In genomic region chr9:37575511-37575914, GRCh38 we compare ENCODE assay signal across 8 cellular contexts. TPM values are rescaled to one million over a fixed set of nuclear protein-coding genes. Genes with fewer than 3 reads are reported as not detected.
DNase-seq lines count a peak whose midpoint lies in the region; ATAC-seq and TF ChIP-seq lines count a peak whose summit lies in the region.

No MANE protein-coding gene starts in this region.

- H4K20me1 ChIP-seq in mammary epithelial cell (ENCODE audit: insufficient read depth, low read length): no peaks in the 10 kb centered on the region

- peak overlapping the region in 1 of 3 donors; percentile 67 for H3K27ac Mint-ChIP-seq in CD4-positive, CD25-positive, alpha-beta regulatory T cell

- no peaks in the 10 kb centered on the region for H3K9me3 ChIP-seq in CD4-positive, CD25-positive, alpha-beta regulatory T cell (ENCODE audit: control insufficient read depth in 2 of 2, low read length in 2 of 2)
- no peaks in the 10 kb centered on the region for H3K9me3 ChIP-seq in HUES6 (ENCODE audit: control insufficient read depth, insufficient read depth, low read depth, low read length)
- no peaks in the 10 kb centered on the region for H3K9me3 ChIP-seq in mammary epithelial cell (replicated peaks; ENCODE audit: insufficient read depth, low read length)
- H3K9me3 ChIP-seq in lung (ENCODE audit: control insufficient read depth in 2 of 2, insufficient read depth in 1 of 2, low read length in 1 of 2): no peaks in the 10 kb centered on the region
- no peaks in the 10 kb centered on the region for H3K9me3 ChIP-seq in upper lobe of left lung

- no peak for TF ChIP-seq EP300 in upper lobe of left lung (IDR thresholded peaks at IDR 0.05)

- H3K4me3 Mint-ChIP-seq in CD4-positive, CD25-positive, alpha-beta regulatory T cell: peak overlapping the region; percentile 80 to 91 (median 83)

- no peaks in the 10 kb centered on the region for H3K27me3 ChIP-seq in CD4-positive, CD25-positive, alpha-beta regulatory T cell (ENCODE audit: control insufficient read depth, insufficient read depth, low read length)
- H3K27me3 ChIP-seq in HUES6 (ENCODE audit: control insufficient read depth, insufficient read depth, low read length): no peaks in the 10 kb centered on the region
- no peaks in the 10 kb centered on the region for H3K27me3 ChIP-seq in mammary epithelial cell (ENCODE audit: insufficient read depth, low read length)
- no peaks in the 10 kb centered on the region for H3K27me3 ChIP-seq in lung (ENCODE audit: control insufficient read depth, insufficient read depth)
- H3K27me3 ChIP-seq in upper lobe of left lung: no peaks in the 10 kb centered on the region

- H3K36me3 ChIP-seq in CD4-positive, CD25-positive, alpha-beta regulatory T cell (ENCODE audit: control insufficient read depth, insufficient read depth, low read length): no peaks in the 10 kb centered on the region
- H3K36me3 ChIP-seq in HUES6 (ENCODE audit: control insufficient read depth, insufficient read depth, low read length) (0 out of 2 replicates have a peak, but pooled peaks cover 3% of the 10 kb centered on the region), mammary epithelial cell (ENCODE audit: insufficient read depth, low read length) (peaks cover under 1% of the 10 kb centered on the region), lung (ENCODE audit: control insufficient read depth in 2 of 2, insufficient read depth in 2 of 2, low read length in 2 of 2) (peaks cover 0 to under 1% of the 10 kb centered on the region in 2 donors), upper lobe of left lung (no peaks in the 10 kb centered on the region)

- H3K27ac ChIP-seq in CD4-positive, CD25-positive, alpha-beta regulatory T cell (ENCODE audit: insufficient read depth, low read length, poor library complexity, severe bottlenecking): no peak overlapping the region
- H3K27ac ChIP-seq in HUES6 (ENCODE audit: low read depth, low read length): peak overlapping the region; percentile 36; the same call in 1 of the 2 replicates
- H3K27ac ChIP-seq in mammary epithelial cell (ENCODE audit: insufficient read depth, low read depth, low read length): peak overlapping the region; percentile 46
- H3K27ac ChIP-seq in lung (ENCODE audit: low read depth in 1 of 2, low read length in 1 of 2): peak overlapping the region in 1 of 2 donors; percentile 85
- H3K27ac ChIP-seq in upper lobe of left lung: peak overlapping the region; percentile 61 to 86 (median 80)

- in situ Hi-C loops in mammary epithelial cell (cut with MboI; ENCODE audit: low sequenced_read_pairs in 2 of 2): loop anchor here (25.0 kb wide), 3 partner anchors 162 to 312 kb away; partner anchors contain the start of gene EXOSC3 (in 1 of the 2)

- H3K9ac ChIP-seq in HUES6 (ENCODE audit: low read length) (peak overlapping the region; percentile 81), mammary epithelial cell (ENCODE audit: insufficient read depth, low read length) (no peak overlapping the region)

- WGBS in mammary epithelial cell (ENCODE audit: low coverage, missing lambda C conversion rate): 48% methylated on average over 3 of the region's 5 CpGs
- 11 to 18% methylated on average over 5 of the region's 5 CpGs for WGBS in lung, 2 donors
- 7 to 9% methylated on average over 4 to 5 of the region's 5 CpGs for WGBS in upper lobe of left lung, 2 donors

- peaks cover 24% of the 10 kb centered on the region for H3K27me3 Mint-ChIP-seq in CD4-positive, CD25-positive, alpha-beta regulatory T cell

- dilution Hi-C loops in mammary epithelial cell (cut with HindIII; ENCODE audit: low sequenced_read_pairs): loop anchor here (5.0 kb wide), 2 partner anchors 88 to 102 kb away; partner anchors contain the start of gene POLR1E

- no peak for TF ChIP-seq POLR2A in upper lobe of left lung (IDR thresholded peaks at IDR 0.05)

- BruUV-seq in mammary epithelial cell (replicated peaks; lab: Mats Ljungman, UMichigan): no TSS peak

- peak overlapping the region; percentile 98 for H3K4me2 ChIP-seq in mammary epithelial cell (ENCODE audit: insufficient read depth, low read depth, low read length)

- CTCF ChIA-PET in mammary epithelial cell (lab: Charles Lee; ENCODE audit: low non-redundant PET): no interaction called here

- intact Hi-C loops in mammary epithelial cell (cut with micrococcal nuclease): no loop called here

- H3K9me3 Mint-ChIP-seq in CD4-positive, CD25-positive, alpha-beta regulatory T cell: peaks cover 0 to 2% (median 0%) of the 10 kb centered on the region in 7 donors

- H3K4me1 ChIP-seq in CD4-positive, CD25-positive, alpha-beta regulatory T cell (ENCODE audit: control insufficient read depth, insufficient read depth, low read length, poor library complexity, severe bottlenecking): peaks cover 11% of the 10 kb centered on the region
- H3K4me1 ChIP-seq in HUES6 (ENCODE audit: control insufficient read depth, insufficient read depth, low read length) (peaks cover 37% of the 10 kb centered on the region), mammary epithelial cell (ENCODE audit: insufficient read depth, low read length) (peaks cover 11% of the 10 kb centered on the region), lung (ENCODE audit: control insufficient read depth in 2 of 2, insufficient read depth in 2 of 2, low read length in 2 of 2) (no peaks in the 10 kb centered on the region), upper lobe of left lung (peaks cover 2 to 26% (median 10%) of the 10 kb centered on the region in 4 donors)

- peak overlapping the region; percentile 51 for H3K4me3 ChIP-seq in CD4-positive, CD25-positive, alpha-beta regulatory T cell (ENCODE audit: low read depth, low read length)
- H3K4me3 ChIP-seq in HUES6 (ENCODE audit: low read depth, low read length): peak overlapping the region; percentile 92
- peak overlapping the region; percentile 77 to 84 (median 81) for H3K4me3 ChIP-seq in mammary epithelial cell (replicated peaks in 1 of 3; ENCODE audit: insufficient read depth in 1 of 3, low read depth in 2 of 3, low read length in 3 of 3)
- peak overlapping the region; percentile 81 for H3K4me3 ChIP-seq in lung
- H3K4me3 ChIP-seq in upper lobe of left lung: peak overlapping the region; percentile 74 to 90 (median 78)

- no peaks in the 10 kb centered on the region for H3K36me3 Mint-ChIP-seq in CD4-positive, CD25-positive, alpha-beta regulatory T cell

- H3K4me1 Mint-ChIP-seq in CD4-positive, CD25-positive, alpha-beta regulatory T cell: peaks cover 4 to 20% (median 12%) of the 10 kb centered on the region in 4 donors

- peak in 1 of 2 donors; percentile 25 for ATAC-seq in CD4-positive, CD25-positive, alpha-beta regulatory T cell (ENCODE audit: low read depth in 2 of 2)
- no peak for ATAC-seq in lung (ENCODE audit: insufficient read depth, low FRiP score)
- peak in 1 of 2 donors; percentile 29 for ATAC-seq in upper lobe of left lung (ENCODE audit: low FRiP score in 2 of 2)

- no peak for DNase-seq in CD4-positive, CD25-positive, alpha-beta regulatory T cell
- DNase-seq in GM20000 (ENCODE audit: low spot score) (peak; percentile 34), mammary epithelial cell (no peak), lung (ENCODE audit: low spot score) (no peak), upper lobe of left lung (no peak), GM10266 (ENCODE audit: extremely low spot score) (no peak), SIG-M5 treated with dmso at 0.1 percent for 504 hours (lab: John Stamatoyannopoulos, UW; ENCODE audit: unreplicated experiment) (no peak)

- TF ChIP-seq CTCF in GM20000 (IDR thresholded peaks at IDR 0.05; ENCODE audit: extremely low read depth, missing control alignments) (no peak), mammary epithelial cell (conservative IDR thresholded peaks at IDR 0.05 in 1 of 2, IDR thresholded peaks at IDR 0.05 in 1 of 2; ENCODE audit: extremely low read depth in 1 of 2, insufficient read depth in 1 of 2, low read depth in 1 of 2, low read length in 2 of 2) (no peak), lung (IDR thresholded peaks at IDR 0.05; ENCODE audit: control extremely low read depth, extremely low read depth) (no peak), upper lobe of left lung (IDR thresholded peaks at IDR 0.05) (no peak), GM10266 (IDR thresholded peaks at IDR 0.05; ENCODE audit: control insufficient read depth, insufficient read depth, low read depth, missing control alignments) (no peak)

- peak overlapping the region; percentile 91 for H2AFZ ChIP-seq in mammary epithelial cell (ENCODE audit: low read depth, low read length)

- peaks cover 28% of the 10 kb centered on the region for H3K79me2 ChIP-seq in mammary epithelial cell (ENCODE audit: insufficient read depth, low read length)

RNA-seq across cellular contexts. Expression of gene FBXO10, which starts 0.7 kb away (rescaled TPM):
- 2.4 TPM for total RNA-seq in CD4-positive, CD25-positive, alpha-beta regulatory T cell
- 1 to 10 TPM in 1 of 4 donors, under 1 TPM in 3; 0.40 to 1.0 (median 0.68) TPM for polyA plus RNA-seq in CD4-positive, CD25-positive, alpha-beta regulatory T cell
- total RNA-seq in mammary epithelial cell: 10 to 100 TPM in 1 of 2 donors, 1 to 10 TPM in 1; 3.7 to 11.8 TPM
- polyA plus RNA-seq in mammary epithelial cell: 3.9 TPM
- 12.2 TPM for polyA minus RNA-seq in mammary epithelial cell
- 1 to 10 TPM; 3.9 to 6.3 TPM for total RNA-seq in lung
- polyA plus RNA-seq in lung: 1 to 10 TPM; 2.6 to 4.0 TPM
- total RNA-seq in upper lobe of left lung: 10 to 100 TPM in 2 of 6 donors, 1 to 10 TPM in 4; 7.9 to 13.4 (median 8.7) TPM

RNA-seq across cellular contexts. Expression of gene TOMM5, which starts 16.9 kb away (rescaled TPM):
- 31.9 TPM for total RNA-seq in CD4-positive, CD25-positive, alpha-beta regulatory T cell
- 100 to 1,000 TPM; 146 to 198 (median 168) TPM for polyA plus RNA-seq in CD4-positive, CD25-positive, alpha-beta regulatory T cell
- total RNA-seq in mammary epithelial cell (100 to 1,000 TPM in 1 of 2 donors, 10 to 100 TPM in 1; 69.7 to 135 TPM), lung (10 to 100 TPM; 66.7 to 76.5 TPM), upper lobe of left lung (10 to 100 TPM; 35.4 to 83.5 (median 54.2) TPM)
- polyA plus RNA-seq in mammary epithelial cell (170 TPM), lung (100 to 1,000 TPM; 103 to 132 TPM)
- 36.0 TPM for polyA minus RNA-seq in mammary epithelial cell
